8 cellular contexts compared by ENCODE assay signal in genomic region chr5:37836173-37837100, GRCh38. TPM values are rescaled to one million over a fixed set of nuclear protein-coding genes. Genes with fewer than 3 reads are reported as not detected.
DNase-seq lines count a peak whose midpoint lies in the region; ATAC-seq and TF ChIP-seq lines count a peak whose summit lies in the region.

No MANE protein-coding gene starts in this region.

- 10% methylated on average over 62 of the region's 62 CpGs for WGBS in liver

- peaks cover 29% of the 10 kb centered on the region for H3K4me1 Mint-ChIP-seq in activated naive CD4-positive, alpha-beta T cell treated with anti-CD3 and anti-CD28 coated beads, Interleukin-2, amount 10 ng/mL, durations not matched to agents 7 days and 5 days
- H3K4me1 Mint-ChIP-seq in central memory CD8-positive, alpha-beta T cell: peaks cover 16% of the 10 kb centered on the region

- H3K36me3 ChIP-seq in liver (ENCODE audit: control insufficient read depth in 4 of 4, insufficient read depth in 3 of 4, low read depth in 1 of 4, low read length in 3 of 4): no peaks in the 10 kb centered on the region
- no peaks in the 10 kb centered on the region for H3K36me3 ChIP-seq in upper lobe of right lung

- H3K27ac Mint-ChIP-seq in activated naive CD4-positive, alpha-beta T cell treated with anti-CD3 and anti-CD28 coated beads, Interleukin-2, amount 10 ng/mL, durations not matched to agents 7 days and 5 days: peak overlapping the region; percentile 7
- no peak overlapping the region for H3K27ac Mint-ChIP-seq in central memory CD8-positive, alpha-beta T cell (ENCODE audit: low read depth)

- H3K4me3 ChIP-seq in liver (ENCODE audit: low read depth in 1 of 3, low read length in 3 of 3) (peak overlapping the region in 2 of 3 donors; percentile 33 to 45), upper lobe of right lung (peak overlapping the region; percentile 29)

- H3K4me1 ChIP-seq in liver (ENCODE audit: control insufficient read depth in 4 of 4, insufficient read depth in 4 of 4, low read length in 3 of 4): peaks cover 17 to 47% (median 40%) of the 10 kb centered on the region in 4 donors
- peaks cover 35% of the 10 kb centered on the region for H3K4me1 ChIP-seq in upper lobe of right lung

- H3K9me3 Mint-ChIP-seq in activated naive CD4-positive, alpha-beta T cell treated with anti-CD3 and anti-CD28 coated beads, Interleukin-2, amount 10 ng/mL, durations not matched to agents 7 days and 5 days: no peaks in the 10 kb centered on the region
- no peaks in the 10 kb centered on the region for H3K9me3 Mint-ChIP-seq in central memory CD8-positive, alpha-beta T cell

- no peaks in the 10 kb centered on the region for H3K9me3 ChIP-seq in liver (ENCODE audit: control insufficient read depth in 4 of 4, low read length in 3 of 4)
- H3K9me3 ChIP-seq in upper lobe of right lung: no peaks in the 10 kb centered on the region

- H3K27ac ChIP-seq in liver (ENCODE audit: low read depth in 1 of 2, low read length in 2 of 2): no peak overlapping the region
- no peak overlapping the region for H3K27ac ChIP-seq in upper lobe of right lung

- no peak for DNase-seq in activated naive CD4-positive, alpha-beta T cell treated with anti-CD3 and anti-CD28 coated beads, Interleukin-2, amount 10 ng/mL, durations not matched to agents 7 days and 5 days
- no peak for DNase-seq in activated naive CD4-positive, alpha-beta T cell treated with anti-CD3 and anti-CD28 coated beads, Interleukin-2, amount 50 U/mL, for 16 hours
- DNase-seq in central memory CD8-positive, alpha-beta T cell (ENCODE audit: low spot score in 2 of 2): no peak
- DNase-seq in upper lobe of right lung (no peak), NCI-H1436 treated with DMSO at 0.1 percent for 48 hours (lab: John Stamatoyannopoulos, UW) (no peak)

- peaks cover 2% of the 10 kb centered on the region for H3K36me3 Mint-ChIP-seq in activated naive CD4-positive, alpha-beta T cell treated with anti-CD3 and anti-CD28 coated beads, Interleukin-2, amount 10 ng/mL, durations not matched to agents 7 days and 5 days
- H3K36me3 Mint-ChIP-seq in central memory CD8-positive, alpha-beta T cell (ENCODE audit: insufficient read depth): no peaks in the 10 kb centered on the region

- H3K9ac ChIP-seq in liver (ENCODE audit: low read depth in 1 of 2, low read length in 2 of 2): no peak overlapping the region

- TF ChIP-seq CTCF in liver (IDR thresholded peaks at IDR 0.05; ENCODE audit: low read depth, low read length, missing input control) (no peak), upper lobe of right lung (IDR thresholded peaks at IDR 0.05) (no peak)

- CTCF ChIA-PET in activated naive CD4-positive, alpha-beta T cell treated with anti-CD3 and anti-CD28 coated beads, Interleukin-2, amount 10 ng/mL, durations not matched to agents 7 days and 5 days (lab: Charles Lee): interaction anchor here (0.8 to 1.4 kb wide), 4 partner anchors 114 to 423 kb away, joined by 3 to 10 read pairs (median 3); no protein-coding TSS in a partner anchor

- no peak for ATAC-seq in central memory CD8-positive, alpha-beta T cell (replicated peaks; ENCODE audit: extremely low read depth, poor library complexity, severe bottlenecking)
- ATAC-seq in upper lobe of right lung (no peak), HG02759 (IDR thresholded peaks at IDR 0.05; ENCODE audit: unreplicated experiment) (no peak), GM21723 (IDR thresholded peaks at IDR 0.05; ENCODE audit: unreplicated experiment) (no peak)

- no peak overlapping the region for H3K4me3 Mint-ChIP-seq in activated naive CD4-positive, alpha-beta T cell treated with anti-CD3 and anti-CD28 coated beads, Interleukin-2, amount 10 ng/mL, durations not matched to agents 7 days and 5 days
- H3K4me3 Mint-ChIP-seq in central memory CD8-positive, alpha-beta T cell: peak overlapping the region; percentile 61

- no peak for TF ChIP-seq RAD21 in liver (IDR thresholded peaks at IDR 0.05)

- intact Hi-C loops in upper lobe of right lung (cut with DNase I): loop anchor here (10.0 kb wide), 1 partner anchor 358 kb away; no protein-coding TSS in a partner anchor

- peaks cover 92% of the 10 kb centered on the region for H3K27me3 Mint-ChIP-seq in activated naive CD4-positive, alpha-beta T cell treated with anti-CD3 and anti-CD28 coated beads, Interleukin-2, amount 10 ng/mL, durations not matched to agents 7 days and 5 days
- H3K27me3 Mint-ChIP-seq in central memory CD8-positive, alpha-beta T cell: peaks cover 91% of the 10 kb centered on the region

- peaks cover 0 to 3% (median 0%) of the 10 kb centered on the region in 4 donors for H3K27me3 ChIP-seq in liver (ENCODE audit: control insufficient read depth in 4 of 4, insufficient read depth in 4 of 4, low read length in 3 of 4)
- peaks cover 100% of the 10 kb centered on the region for H3K27me3 ChIP-seq in upper lobe of right lung

TF ChIP-seq in liver, 16 proteins besides CTCF, POLR2A, EP300 and RAD21:
- TF ChIP-seq ATF3 (IDR thresholded peaks at IDR 0.05) (no peak), TAF1 (conservative IDR thresholded peaks at IDR 0.05) (no peak), ZBTB33 (IDR thresholded peaks at IDR 0.05) (no peak), MAX (IDR thresholded peaks at IDR 0.05) (no peak), RXRA (IDR thresholded peaks at IDR 0.05) (no peak), SP1 (IDR thresholded peaks at IDR 0.05) (no peak), HNF4A (conservative IDR thresholded peaks at IDR 0.05) (no peak), JUND (IDR thresholded peaks at IDR 0.05) (no peak), HNF4G (IDR thresholded peaks at IDR 0.05) (no peak), FOXA1 (IDR thresholded peaks at IDR 0.05) (no peak), NR2F2 (IDR thresholded peaks at IDR 0.05) (no peak), YY1 (IDR thresholded peaks at IDR 0.05) (no peak), FOXA2 (IDR thresholded peaks at IDR 0.05) (no peak), EGR1 (IDR thresholded peaks at IDR 0.05; ENCODE audit: low read depth in 2 of 2) (no peak), GABPA (IDR thresholded peaks at IDR 0.05 in 1 of 2, conservative IDR thresholded peaks at IDR 0.05 in 1 of 2) (no peak), REST (IDR thresholded peaks at IDR 0.05) (no peak)
TF ChIP-seq in liver: peak in this region for 0.

RNA-seq across cellular contexts. Expression of gene GDNF, which starts 3.4 kb away (rescaled TPM):
- under 1 TPM in 1 of 2 donors, not detected in 1; 0.25 TPM for total RNA-seq in liver
- polyA plus RNA-seq in liver: under 1 TPM in 1 of 2 donors, not detected in 1; 0.09 TPM
- 0.23 TPM for total RNA-seq in upper lobe of right lung
